ENCODE assay signal across 1 cellular context in genomic region chr6:47722178-47722577, GRCh38.
A peak's percentile ranks its signal among the peaks of the same experiment; 100 is the strongest.
TF ChIP-seq lines count a peak whose summit lies in the region.

No MANE protein-coding gene starts in this region.

TF ChIP-seq in GM12878, 131 proteins besides CTCF, POLR2A, EP300 and RAD21 (continued from another document):
- TF ChIP-seq NKRF (conservative IDR thresholded peaks at IDR 0.05) (no peak), TCF7 (IDR thresholded peaks at IDR 0.05; ENCODE audit: borderline replicate concordance) (peak; percentile 31; the same call in 1 of the 2 replicates), YBX1 (IDR thresholded peaks at IDR 0.05) (no peak), ATF7 (IDR thresholded peaks at IDR 0.05; ENCODE audit: low read depth) (peak; percentile 69; the same call in 1 of the 2 replicates), TARDBP (IDR thresholded peaks at IDR 0.05; ENCODE audit: borderline replicate concordance) (no peak), ATF2 (IDR thresholded peaks at IDR 0.05; ENCODE audit: low read length) (peak; percentile 77), SMAD1 (IDR thresholded peaks at IDR 0.05; ENCODE audit: low read depth, partially characterized antibody) (no peak), KLF5 (IDR thresholded peaks at IDR 0.05; ENCODE audit: partially characterized antibody) (no peak), HCFC1 (IDR thresholded peaks at IDR 0.05; ENCODE audit: low read length) (no peak), RUNX3 (IDR thresholded peaks at IDR 0.05; ENCODE audit: low read length) (peak; percentile 97), MTA2 (IDR thresholded peaks at IDR 0.05; ENCODE audit: low read depth) (peak; percentile 83), ZNF24 (IDR thresholded peaks at IDR 0.05) (peak; percentile 70), STAT1 (conservative IDR thresholded peaks at IDR 0.05) (no peak)
TF ChIP-seq in GM12878: peak in this region for 24.
